Comparison of ENCODE assay signal across 20 cellular contexts in the genomic region with DNA sequence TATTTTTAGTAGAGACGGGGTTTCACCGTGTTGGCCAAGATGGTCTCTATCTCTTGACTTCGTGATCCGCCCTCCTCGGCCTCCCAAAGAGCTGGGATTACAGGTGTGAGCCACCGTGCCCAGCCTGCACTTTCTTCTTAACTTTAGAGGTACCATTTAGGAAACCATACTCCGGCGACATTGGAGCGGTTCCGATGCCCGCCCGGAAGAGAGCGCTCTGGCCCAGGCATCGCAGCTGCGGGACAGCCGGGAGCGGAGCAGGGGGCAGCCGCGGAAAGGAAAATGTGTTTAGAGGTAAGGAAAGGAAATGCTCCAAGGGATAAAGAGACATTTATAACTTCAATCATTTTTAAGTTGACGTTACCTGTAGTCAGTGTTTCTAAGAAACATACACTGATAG. TPM values are rescaled to one million over a fixed set of nuclear protein-coding genes. Genes with fewer than 3 reads are reported as not detected.
DNase-seq lines count a peak whose midpoint lies in the region; ATAC-seq and TF ChIP-seq lines count a peak whose summit lies in the region.
"Had no signal": no experiment of that assay in that cellular context is flagged by ENCODE, and none has a peak within 500 bp of the region (broad histone marks: within the 10 kb centered on the region; RNA-seq: fewer than 3 reads in every experiment).

No MANE protein-coding gene starts in this region.

- no peak for DNase-seq in activated naive CD8-positive, alpha-beta T cell treated with anti-CD3 and anti-CD28 coated beads, Interleukin-2, amount 10 ng/mL, durations not matched to agents 7 days and 5 days
- DNase-seq in activated naive CD8-positive, alpha-beta T cell treated with anti-CD3 and anti-CD28 coated beads for 36 hours = no peak
- peak; percentile 77 for DNase-seq in H7
- no peak for DNase-seq in endodermal cell
- DNase-seq in neural progenitor cell (ENCODE audit: low spot score) = no peak
- no peak for DNase-seq in NCI-H345 (lab: John Stamatoyannopoulos, UW)
- no peak for DNase-seq in retina
- DNase-seq: CD4-positive, alpha-beta memory T cell; HCEC 1CT; NCI-H1092 treated with DMSO at 0.1 percent for 48 hours; NCI-H146; NCI-H2029 treated with DMSO at 0.1 percent for 48 hours; NCI-H2171; NCI-H446; NCI-H526 treated with DMSO at 0.1 percent for 48 hours; Peyer's patch had no signal

- H3K4me1 ChIP-seq in endodermal cell (ENCODE audit: control insufficient read depth, insufficient read depth, low read length) = no peaks in the 10 kb centered on the region
- H3K4me1 ChIP-seq in neural progenitor cell = peaks cover 12% of the 10 kb centered on the region

- H3K36me3 Mint-ChIP-seq in activated naive CD8-positive, alpha-beta T cell treated with anti-CD3 and anti-CD28 coated beads, Interleukin-2, amount 10 ng/mL, durations not matched to agents 7 days and 5 days = no peaks in the 10 kb centered on the region
- no peaks in the 10 kb centered on the region for H3K36me3 Mint-ChIP-seq in activated naive CD8-positive, alpha-beta T cell treated with anti-CD3 and anti-CD28 coated beads for 36 hours
- H3K36me3 Mint-ChIP-seq in endodermal cell (ENCODE audit: low read depth) (no peaks in the 10 kb centered on the region), neural progenitor cell (no peaks in the 10 kb centered on the region)

- POLR2A ChIA-PET in activated naive CD8-positive, alpha-beta T cell treated with anti-CD3 and anti-CD28 coated beads, Interleukin-2, amount 10 ng/mL, durations not matched to agents 7 days and 5 days (lab: Charles Lee) = no interaction called here

- H3K9ac ChIP-seq in endodermal cell (ENCODE audit: extremely low read depth, low read length, poor library complexity, severe bottlenecking) (no peak overlapping the region), neural progenitor cell (no peak overlapping the region)

- 90 to 92% methylated on average over 15 to 20 of the region's 20 CpGs for WGBS in endodermal cell (ENCODE audit: insufficient coverage in 1 of 2, insufficient read length in 1 of 2), 2 experiments

- H3K27ac Mint-ChIP-seq in activated naive CD8-positive, alpha-beta T cell treated with anti-CD3 and anti-CD28 coated beads, Interleukin-2, amount 10 ng/mL, durations not matched to agents 7 days and 5 days = no peak overlapping the region
- H3K27ac Mint-ChIP-seq in activated naive CD8-positive, alpha-beta T cell treated with anti-CD3 and anti-CD28 coated beads for 36 hours = no peak overlapping the region
- H3K27ac Mint-ChIP-seq in endodermal cell (no peak overlapping the region), neural progenitor cell (no peak overlapping the region)

- peaks cover 51% of the 10 kb centered on the region for H3K27me3 ChIP-seq in H7 (ENCODE audit: control insufficient read depth, insufficient read depth, low read length)
- peaks cover 61% of the 10 kb centered on the region for H3K27me3 ChIP-seq in endodermal cell (ENCODE audit: control insufficient read depth, insufficient read depth, low read length, poor library complexity, severe bottlenecking)
- H3K27me3 ChIP-seq in neural progenitor cell = peaks cover 71% of the 10 kb centered on the region
- H3K27me3 ChIP-seq: SJSA1 had no signal

- no peaks in the 10 kb centered on the region for H3K9me3 Mint-ChIP-seq in activated naive CD8-positive, alpha-beta T cell treated with anti-CD3 and anti-CD28 coated beads, Interleukin-2, amount 10 ng/mL, durations not matched to agents 7 days and 5 days
- H3K9me3 Mint-ChIP-seq in activated naive CD8-positive, alpha-beta T cell treated with anti-CD3 and anti-CD28 coated beads for 36 hours = no peaks in the 10 kb centered on the region
- H3K9me3 Mint-ChIP-seq in endodermal cell (peaks cover 7% of the 10 kb centered on the region), neural progenitor cell (no peaks in the 10 kb centered on the region)

- H2AFZ ChIP-seq in neural progenitor cell (replicated peaks) = no peak overlapping the region

- H3K27ac ChIP-seq in endodermal cell (ENCODE audit: low read depth, low read length) = no peak overlapping the region
- H3K27ac ChIP-seq in neural progenitor cell = no peak overlapping the region
- H3K27ac ChIP-seq: A549, Peyer's patch, SJSA1 had no signal

- no peak for ATAC-seq in activated naive CD8-positive, alpha-beta T cell treated with anti-CD3 and anti-CD28 coated beads, Interleukin-2, amount 10 ng/mL, durations not matched to agents 7 days and 5 days (ENCODE audit: low read depth)
- no peak for ATAC-seq in HG03439 (IDR thresholded peaks at IDR 0.05; ENCODE audit: unreplicated experiment)
- ATAC-seq: A549 had no signal

- H3K36me3 ChIP-seq in H7 (replicated peaks; ENCODE audit: control insufficient read depth, insufficient read depth, low read length) = no peaks in the 10 kb centered on the region
- no peaks in the 10 kb centered on the region for H3K36me3 ChIP-seq in endodermal cell (ENCODE audit: control insufficient read depth, insufficient read depth, low read length)
- no peaks in the 10 kb centered on the region for H3K36me3 ChIP-seq in neural progenitor cell
- H3K36me3 ChIP-seq: Peyer's patch, SJSA1 had no signal

- H3F3A ChIP-seq in neural progenitor cell (ENCODE audit: low read depth) = peaks cover 38% of the 10 kb centered on the region

- H3K4me3 Mint-ChIP-seq in activated naive CD8-positive, alpha-beta T cell treated with anti-CD3 and anti-CD28 coated beads, Interleukin-2, amount 10 ng/mL, durations not matched to agents 7 days and 5 days = peak overlapping the region; percentile 65
- H3K4me3 Mint-ChIP-seq in activated naive CD8-positive, alpha-beta T cell treated with anti-CD3 and anti-CD28 coated beads for 36 hours = no peak overlapping the region
- no peak overlapping the region for H3K4me3 Mint-ChIP-seq in endodermal cell
- H3K4me3 Mint-ChIP-seq in neural progenitor cell = no peak overlapping the region

- peaks cover 16% of the 10 kb centered on the region for H4K20me1 ChIP-seq in neural progenitor cell (ENCODE audit: low read depth)

- peak; percentile 18 for TF ChIP-seq CTCF in endodermal cell (conservative IDR thresholded peaks at IDR 0.05)
- peak; percentile 13 for TF ChIP-seq CTCF in neural progenitor cell (IDR thresholded peaks at IDR 0.05)

- H3K4me3 ChIP-seq in H7 (ENCODE audit: insufficient read depth, low read depth, low read length) (no peak overlapping the region), endodermal cell (ENCODE audit: low read length) (no peak overlapping the region), neural progenitor cell (no peak overlapping the region)
- H3K4me3 ChIP-seq: A549, Peyer's patch, SJSA1 had no signal

- no peaks in the 10 kb centered on the region for H3K9me3 ChIP-seq in endodermal cell (ENCODE audit: control insufficient read depth, low read length)
- H3K9me3 ChIP-seq in neural progenitor cell (ENCODE audit: low read depth) = no peaks in the 10 kb centered on the region
- H3K9me3 ChIP-seq: Peyer's patch, SJSA1 had no signal

- peaks cover 25% of the 10 kb centered on the region for H3K4me1 Mint-ChIP-seq in activated naive CD8-positive, alpha-beta T cell treated with anti-CD3 and anti-CD28 coated beads, Interleukin-2, amount 10 ng/mL, durations not matched to agents 7 days and 5 days
- H3K4me1 Mint-ChIP-seq in activated naive CD8-positive, alpha-beta T cell treated with anti-CD3 and anti-CD28 coated beads for 36 hours = peaks cover 35% of the 10 kb centered on the region
- H3K4me1 Mint-ChIP-seq in endodermal cell (peaks cover 23% of the 10 kb centered on the region), neural progenitor cell (peaks cover 22% of the 10 kb centered on the region)

- H3K79me2 ChIP-seq in neural progenitor cell (ENCODE audit: low read depth) = no peaks in the 10 kb centered on the region

- peaks cover 73% of the 10 kb centered on the region for H3K27me3 Mint-ChIP-seq in activated naive CD8-positive, alpha-beta T cell treated with anti-CD3 and anti-CD28 coated beads, Interleukin-2, amount 10 ng/mL, durations not matched to agents 7 days and 5 days
- peaks cover 77% of the 10 kb centered on the region for H3K27me3 Mint-ChIP-seq in activated naive CD8-positive, alpha-beta T cell treated with anti-CD3 and anti-CD28 coated beads for 36 hours
- H3K27me3 Mint-ChIP-seq in endodermal cell (ENCODE audit: insufficient read depth) (peaks cover 87% of the 10 kb centered on the region), neural progenitor cell (ENCODE audit: insufficient read depth, low read depth) (peaks cover 38% of the 10 kb centered on the region)

- H3K4me2 ChIP-seq in neural progenitor cell = no peak overlapping the region
- H3K4me2 ChIP-seq: A549 had no signal

RNA-seq across cellular contexts. Expression of a gene that starts 6.0 kb away (rescaled TPM):
- 10 to 100 TPM in 1 of 2 experiments, 1 to 10 TPM in 1; 9.3 to 10.0 TPM for total RNA-seq in activated naive CD8-positive, alpha-beta T cell treated with anti-CD3 and anti-CD28 coated beads, Interleukin-2, amount 10 ng/mL, durations not matched to agents 7 days and 5 days
- total RNA-seq in activated naive CD8-positive, alpha-beta T cell treated with anti-CD3 and anti-CD28 coated beads for 36 hours = 1 to 10 TPM; 5.8 to 5.9 TPM
- total RNA-seq in H7 (2014; rRNA removed; shearing (Covaris generic)) = 3.8 and 4.9 TPM in 2 replicates
- total RNA-seq in endodermal cell = 1 to 10 TPM; 5.6 to 6.9 TPM
- 8.7 TPM for polyA plus RNA-seq in endodermal cell (2013, experiment 1 of 2)
- 7.3 TPM for polyA plus RNA-seq in endodermal cell (2013, experiment 2 of 2)
- 21.2 and 21.5 TPM in 2 replicates for total RNA-seq in neural progenitor cell (ENCODE audit: low replicate concordance)

RNA-seq across cellular contexts. Expression of a gene that starts 58.2 kb away (rescaled TPM):
- not detected for total RNA-seq in activated naive CD8-positive, alpha-beta T cell treated with anti-CD3 and anti-CD28 coated beads, Interleukin-2, amount 10 ng/mL, durations not matched to agents 7 days and 5 days
- not detected for total RNA-seq in activated naive CD8-positive, alpha-beta T cell treated with anti-CD3 and anti-CD28 coated beads for 36 hours
- total RNA-seq in H7 (2014; rRNA removed; shearing (Covaris generic)) = not detected in 2 replicates
- not detected for total RNA-seq in endodermal cell
- not detected for polyA plus RNA-seq in endodermal cell (2013, experiment 1 of 2)
- polyA plus RNA-seq in endodermal cell (2013, experiment 2 of 2) = not detected
- not detected in 2 replicates for total RNA-seq in neural progenitor cell (ENCODE audit: low replicate concordance)
- total RNA-seq: CD4-positive, alpha-beta memory T cell; Peyer's patch; SJSA1 had no signal
- polyA plus RNA-seq: A549; BJ; CD4-positive, alpha-beta memory T cell had no signal
